Comparison of ENCODE assay signal across 8 cellular contexts in genomic region chr12:54191550-54192022, GRCh38. TPM values are rescaled to one million over a fixed set of nuclear protein-coding genes. Genes with fewer than 3 reads are reported as not detected.
A peak's percentile ranks its signal among the peaks of the same experiment; 100 is the strongest.
DNase-seq lines count a peak whose midpoint lies in the region; ATAC-seq and TF ChIP-seq lines count a peak whose summit lies in the region.

No MANE protein-coding gene starts in this region.

- H3K36me3 Mint-ChIP-seq in activated T-cell treated with anti-CD3 and anti-CD28 coated beads, Interleukin-2, amount 50 U/mL, for 72 hours (ENCODE audit: insufficient read depth in 2 of 2): no peaks in the 10 kb centered on the region
- H3K36me3 Mint-ChIP-seq in neural crest cell (ENCODE audit: low read depth): no peaks in the 10 kb centered on the region

- H3K4me1 Mint-ChIP-seq in activated T-cell treated with anti-CD3 and anti-CD28 coated beads, Interleukin-2, amount 50 U/mL, for 72 hours (ENCODE audit: low read depth): peaks cover 14% of the 10 kb centered on the region
- peaks cover 31% of the 10 kb centered on the region for H3K4me1 Mint-ChIP-seq in neural crest cell

- H3K27me3 Mint-ChIP-seq in activated T-cell treated with anti-CD3 and anti-CD28 coated beads, Interleukin-2, amount 50 U/mL, for 72 hours (ENCODE audit: low read depth): peaks cover 49% of the 10 kb centered on the region
- peaks cover 77% of the 10 kb centered on the region for H3K27me3 Mint-ChIP-seq in neural crest cell (ENCODE audit: low read depth)

- ATAC-seq in activated T-cell treated with anti-CD3 and anti-CD28 coated beads, Interleukin-2, amount 50 U/mL, for 72 hours (replicated peaks in 1 of 2): peak; percentile 51 to 58
- ATAC-seq in stimulated activated naive CD8-positive, alpha-beta T cell treated with anti-CD3 and anti-CD28 coated beads, Interleukin-15, Interleukin-2, amounts not matched to agents 100 U/mL and 50 U/mL, for 24 hours: peak; percentile 63

- no peak overlapping the region for H3K4me3 Mint-ChIP-seq in activated T-cell treated with anti-CD3 and anti-CD28 coated beads, Interleukin-2, amount 50 U/mL, for 72 hours
- H3K4me3 Mint-ChIP-seq in neural crest cell: peak overlapping the region; percentile 82

- TF ChIP-seq CTCF in LNCaP clone FGC (IDR thresholded peaks at IDR 0.05; ENCODE audit: control insufficient read depth, extremely low read depth, insufficient read depth) (peak; percentile 79), fibroblast of pulmonary artery (IDR thresholded peaks at IDR 0.05; ENCODE audit: low read length, missing control alignments) (peak; percentile 87), neural crest cell (conservative IDR thresholded peaks at IDR 0.05) (peak; percentile 86)

- no peak overlapping the region for H3K4me3 ChIP-seq in LNCaP clone FGC (ENCODE audit: low read depth, low read length)
- H3K4me3 ChIP-seq in fibroblast of pulmonary artery (replicated peaks; ENCODE audit: low read depth, low read length): no peak overlapping the region

- H3K9me3 Mint-ChIP-seq in activated T-cell treated with anti-CD3 and anti-CD28 coated beads, Interleukin-2, amount 50 U/mL, for 72 hours: no peaks in the 10 kb centered on the region
- no peaks in the 10 kb centered on the region for H3K9me3 Mint-ChIP-seq in neural crest cell

- H3K27ac Mint-ChIP-seq in activated T-cell treated with anti-CD3 and anti-CD28 coated beads, Interleukin-2, amount 50 U/mL, for 72 hours: no peak overlapping the region
- no peak overlapping the region for H3K27ac Mint-ChIP-seq in neural crest cell (ENCODE audit: unreplicated experiment)

- DNase-seq in SIG-M5 treated with dmso at 0.1 percent for 504 hours (lab: John Stamatoyannopoulos, UW; ENCODE audit: unreplicated experiment) (peak; percentile 80), SIG-M5 (lab: John Stamatoyannopoulos, UW) (no peak), LNCaP clone FGC (ENCODE audit: low read depth) (peak; percentile 56), RKO (ENCODE audit: low spot score) (peak; percentile 87), fibroblast of pulmonary artery (ENCODE audit: low read depth) (peak; percentile 90), neural crest cell (ENCODE audit: low read depth, low spot score) (peak; percentile 86)
- peak; percentile 80 for DNase-seq in activated T-cell treated with anti-CD3 and anti-CD28 coated beads, Interleukin-2, amount 50 U/mL, for 72 hours
- peak; percentile 77 for DNase-seq in stimulated activated naive CD8-positive, alpha-beta T cell treated with anti-CD3 and anti-CD28 coated beads, Interleukin-15, Interleukin-2, amounts not matched to agents 100 U/mL and 50 U/mL, for 24 hours

RNA-seq across cellular contexts. Expression of gene SMUG1, which starts 2.8 kb away (rescaled TPM):
- total RNA-seq in activated T-cell treated with anti-CD3 and anti-CD28 coated beads, Interleukin-2, amount 50 U/mL, for 72 hours: 10 to 100 TPM; 21.4 to 24.9 TPM
- 36.9 and 38.6 TPM in 2 replicates for total RNA-seq in neural crest cell
